In the genomic region with DNA sequence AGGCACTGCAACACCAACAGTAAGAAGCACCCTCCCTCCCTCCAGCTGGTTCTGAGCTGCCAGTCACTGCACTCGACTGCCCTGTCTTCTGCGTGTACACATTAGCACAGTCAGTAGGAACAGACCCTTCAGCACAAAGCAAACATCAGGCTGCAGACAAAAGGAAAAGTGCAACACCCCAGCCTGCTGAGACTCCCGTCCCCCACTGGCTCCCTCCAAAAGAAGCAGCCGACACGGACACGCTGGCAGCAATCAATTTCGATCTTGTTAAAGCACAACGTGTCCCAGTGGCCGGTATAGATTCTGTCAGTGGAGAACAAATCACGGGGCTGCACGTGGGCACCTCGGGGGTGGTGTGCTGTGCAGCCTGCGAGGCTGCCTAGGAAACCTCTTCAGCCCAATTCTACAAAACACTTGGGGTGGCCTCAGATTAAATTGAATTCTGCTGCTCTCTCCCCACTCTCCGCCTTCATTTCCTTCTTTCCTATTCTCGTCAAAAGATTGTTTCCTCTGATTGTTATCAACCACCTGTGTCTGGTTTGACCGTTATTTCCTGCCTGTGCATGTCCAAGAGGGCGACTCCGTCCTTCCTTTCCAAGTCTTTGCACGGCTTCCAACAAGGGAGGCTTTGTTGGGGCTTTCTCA, we compare ENCODE assay signal across 8 cellular contexts. TPM values are rescaled to one million over a fixed set of nuclear protein-coding genes. Genes with fewer than 3 reads are reported as not detected.
DNase-seq lines count a peak whose midpoint lies in the region; ATAC-seq and TF ChIP-seq lines count a peak whose summit lies in the region.

No MANE protein-coding gene starts in this region.

- H3K27ac ChIP-seq in Panc1 (ENCODE audit: low read length): peak overlapping the region; percentile 83
- H3K27ac ChIP-seq in esophagus (ENCODE audit: low read depth in 2 of 2, low read length in 1 of 2): peak overlapping the region; percentile 20 to 43
- H3K27ac ChIP-seq in gastrocnemius medialis: peak overlapping the region; percentile 27 to 83 (median 54)

- BruUV-seq in Panc1 (replicated peaks; lab: Mats Ljungman, UMichigan): no TSS peak

- ATAC-seq in Panc1: peak; percentile 18; the same call in 1 of the 2 replicates
- no peak for ATAC-seq in gastrocnemius medialis
- ATAC-seq in GM19452 (IDR thresholded peaks at IDR 0.05; ENCODE audit: unreplicated experiment): no peak
- no peak for ATAC-seq in esophagus mucosa

- POLR2A ChIA-PET in Panc1 (lab: Charles Lee): no interaction called here

- H3K9me3 ChIP-seq in Panc1 (ENCODE audit: control insufficient read depth, insufficient read depth, low read depth, low read length) (no peaks in the 10 kb centered on the region), esophagus (ENCODE audit: control insufficient read depth in 2 of 2, insufficient read depth in 1 of 2, low read depth in 1 of 2, low read length in 1 of 2) (no peaks in the 10 kb centered on the region), gastrocnemius medialis (no peaks in the 10 kb centered on the region)

- H3K4me3 ChIP-seq in Panc1 (ENCODE audit: low read depth in 2 of 2, low read length in 2 of 2) (no peak overlapping the region), esophagus (ENCODE audit: low read depth in 1 of 2, low read length in 2 of 2) (no peak overlapping the region), gastrocnemius medialis (no peak overlapping the region)

- peaks cover 42% of the 10 kb centered on the region for H3K4me1 ChIP-seq in Panc1 (ENCODE audit: control insufficient read depth, insufficient read depth, low read length)
- peaks cover 0 to 11% of the 10 kb centered on the region in 2 donors for H3K4me1 ChIP-seq in esophagus (ENCODE audit: control insufficient read depth in 2 of 2, insufficient read depth in 2 of 2, low read length in 1 of 2)
- H3K4me1 ChIP-seq in gastrocnemius medialis: peaks cover 42 to 53% of the 10 kb centered on the region in 2 donors

- H3K36me3 ChIP-seq in Panc1 (ENCODE audit: control insufficient read depth, insufficient read depth, low read length) (no peaks in the 10 kb centered on the region), esophagus (ENCODE audit: control insufficient read depth in 2 of 2, insufficient read depth in 2 of 2, low read length in 1 of 2) (peaks cover 5 to 16% of the 10 kb centered on the region in 2 donors), gastrocnemius medialis (peaks cover 0 to 26% of the 10 kb centered on the region in 2 donors)

- 28 to 37% methylated on average over 19 of the region's 19 CpGs for WGBS in esophagus, 2 donors

- in situ Hi-C loops in Panc1 (cut with HindIII; ENCODE audit: low pct_unique_long_range_greater_than_20kb, low sequenced_read_pairs): no loop called here
- in situ Hi-C loops in gastrocnemius medialis (cut with MboI; ENCODE audit: low sequenced_read_pairs in 4 of 4): no loop called here

- no peak for TF ChIP-seq POLR2A in gastrocnemius medialis (IDR thresholded peaks at IDR 0.05)

- DNase-seq in NCI-H510A (lab: John Stamatoyannopoulos, UW) (peak; percentile 31), NCI-H510A treated with DMSO at 0.1 percent for 48 hours (lab: John Stamatoyannopoulos, UW) (no peak), Panc1 (ENCODE audit: low read depth, low spot score) (no peak), gastrocnemius medialis (no peak), RKO (ENCODE audit: low spot score) (no peak)

- TF ChIP-seq CTCF in Panc1 (IDR thresholded peaks at IDR 0.05): no peak
- no peak for TF ChIP-seq CTCF in gastrocnemius medialis (IDR thresholded peaks at IDR 0.05 in 4 of 5, conservative IDR thresholded peaks at IDR 0.05 in 1 of 5)

- CTCF ChIA-PET in Panc1 (lab: Charles Lee): no interaction called here

- intact Hi-C loops in Panc1 (cut with micrococcal nuclease; ENCODE audit: unreplicated experiment) (no loop called here), gastrocnemius medialis (cut with DNase I; ENCODE audit: low total_unique reads) (no loop called here)

- no peaks in the 10 kb centered on the region for H3K27me3 ChIP-seq in Panc1 (ENCODE audit: control insufficient read depth, insufficient read depth, low read length)
- H3K27me3 ChIP-seq in esophagus (ENCODE audit: control insufficient read depth in 1 of 2, insufficient read depth in 2 of 2, low read length in 2 of 2): no peaks in the 10 kb centered on the region
- H3K27me3 ChIP-seq in gastrocnemius medialis: no peaks in the 10 kb centered on the region

RNA-seq across cellular contexts. Expression of a gene that starts 38.7 kb away (rescaled TPM):
- total RNA-seq in Panc1 (2021; ENCODE audit: unreplicated experiment): 43.3 TPM
- 27.5 TPM for polyA plus RNA-seq in Panc1 (2012; ENCODE audit: insufficient read length)
- polyA plus RNA-seq in esophagus: 10 to 100 TPM; 34.9 to 36.6 TPM
- total RNA-seq in gastrocnemius medialis: 10 to 100 TPM; 11.0 to 31.1 (median 17.3) TPM
- total RNA-seq in esophagus mucosa: 68.5 TPM

Comparison
In these comparisons a context has a peak if more than half of its experiments do, and no peak if none do; other contexts are left out.
1. H3K27ac ChIP-seq: peak in every context shown above with its lines; median percentile 83 in Panc1; 54 in gastrocnemius medialis; 32 in esophagus.